8 cellular contexts compared by ENCODE assay signal in genomic region chr5:6765612-6766525, GRCh38. TPM values are rescaled to one million over a fixed set of nuclear protein-coding genes. Genes with fewer than 3 reads are reported as not detected.
A peak's percentile ranks its signal among the peaks of the same experiment; 100 is the strongest.
DNase-seq lines count a peak whose midpoint lies in the region; ATAC-seq and TF ChIP-seq lines count a peak whose summit lies in the region.

No MANE protein-coding gene starts in this region.

- no peak for TF ChIP-seq EP300 in neural cell (conservative IDR thresholded peaks at IDR 0.05; ENCODE audit: poor library complexity, severe bottlenecking)
- TF ChIP-seq EP300 in stomach (IDR thresholded peaks at IDR 0.05): no peak

- 30 to 50% (median 33%) methylated on average over 14 to 22 of the region's 22 CpGs for WGBS in stomach, 5 donors

- H3K27me3 ChIP-seq in OCI-LY1 (ENCODE audit: insufficient read depth, low read length) (no peaks in the 10 kb centered on the region), neural cell (ENCODE audit: insufficient read depth, low read depth, low read length) (no peaks in the 10 kb centered on the region), stomach (no peaks in the 10 kb centered on the region)

- no peak overlapping the region for H3K4me3 Mint-ChIP-seq in activated T-cell treated with anti-CD3 and anti-CD28 coated beads, Interleukin-2, amount 50 U/mL, for 24 hours

- no peaks in the 10 kb centered on the region for H3K9me3 Mint-ChIP-seq in activated T-cell treated with anti-CD3 and anti-CD28 coated beads, Interleukin-2, amount 50 U/mL, for 24 hours

- no peak overlapping the region for H3K4me3 ChIP-seq in OCI-LY1 (ENCODE audit: low read depth, low read length, poor library complexity, severe bottlenecking)
- H3K4me3 ChIP-seq in fibroblast of mammary gland (ENCODE audit: control insufficient read depth, low read depth, low read length): no peak overlapping the region
- no peak overlapping the region for H3K4me3 ChIP-seq in neural cell (ENCODE audit: low read length)
- H3K4me3 ChIP-seq in stomach: peak overlapping the region in 2 of 4 donors; percentile 2 to 22

- H4K20me1 ChIP-seq in OCI-LY1 (ENCODE audit: insufficient read depth, low read length) (no peaks in the 10 kb centered on the region), neural cell (ENCODE audit: insufficient read depth) (no peaks in the 10 kb centered on the region)

- DNase-seq in DMS79 (lab: John Stamatoyannopoulos, UW) (peak; percentile 75), HuH-7 (ENCODE audit: low spot score) (peak; percentile 87), fibroblast of mammary gland (ENCODE audit: low read depth) (peak; percentile 72), stomach (peak; percentile 86)
- DNase-seq in activated T-cell treated with anti-CD3 and anti-CD28 coated beads, Interleukin-2, amount 50 U/mL, for 24 hours: peak; percentile 71

- no peak overlapping the region for H3K27ac Mint-ChIP-seq in activated T-cell treated with anti-CD3 and anti-CD28 coated beads, Interleukin-2, amount 50 U/mL, for 24 hours

- no peaks in the 10 kb centered on the region for H3K79me2 ChIP-seq in OCI-LY1 (ENCODE audit: insufficient read depth, low read length)
- no peaks in the 10 kb centered on the region for H3K79me2 ChIP-seq in neural cell (replicated peaks; ENCODE audit: insufficient read depth, low read length)

- H3K9me3 ChIP-seq in OCI-LY1 (ENCODE audit: low read length) (no peaks in the 10 kb centered on the region), neural cell (ENCODE audit: low read length) (no peaks in the 10 kb centered on the region), stomach (no peaks in the 10 kb centered on the region)

- H3K27ac ChIP-seq in OCI-LY1 (ENCODE audit: low read depth, low read length, poor library complexity, severe bottlenecking) (no peak overlapping the region), neural cell (ENCODE audit: low read length) (no peak overlapping the region), stomach (peak overlapping the region in 3 of 5 donors; percentile 26 to 68 (median 46))

- ATAC-seq in GM21576 (IDR thresholded peaks at IDR 0.05; ENCODE audit: unreplicated experiment): peak; percentile 89

- no peak for TF ChIP-seq POLR2A in stomach (IDR thresholded peaks at IDR 0.05)

- H3K4me1 ChIP-seq in OCI-LY1 (ENCODE audit: insufficient read depth, low read length, severe bottlenecking): no peaks in the 10 kb centered on the region
- H3K4me1 ChIP-seq in stomach: peaks cover 12 to 19% (median 18%) of the 10 kb centered on the region in 4 donors

- no peaks in the 10 kb centered on the region for H3K27me3 Mint-ChIP-seq in activated T-cell treated with anti-CD3 and anti-CD28 coated beads, Interleukin-2, amount 50 U/mL, for 24 hours

- no peaks in the 10 kb centered on the region for H3K36me3 ChIP-seq in OCI-LY1 (ENCODE audit: insufficient read depth, low read length)
- no peaks in the 10 kb centered on the region for H3K36me3 ChIP-seq in neural cell (ENCODE audit: insufficient read depth, low read length)
- H3K36me3 ChIP-seq in stomach: no peaks in the 10 kb centered on the region

- peaks cover 8% of the 10 kb centered on the region for H3K4me1 Mint-ChIP-seq in activated T-cell treated with anti-CD3 and anti-CD28 coated beads, Interleukin-2, amount 50 U/mL, for 24 hours (ENCODE audit: low read depth)

- peak; percentile 77 for TF ChIP-seq CTCF in OCI-LY1 (IDR thresholded peaks at IDR 0.05; ENCODE audit: low read length)
- TF ChIP-seq CTCF in fibroblast of mammary gland (conservative IDR thresholded peaks at IDR 0.05; ENCODE audit: control insufficient read depth, insufficient read depth, low read depth, low read length): peak; percentile 80
- TF ChIP-seq CTCF in neural cell (IDR thresholded peaks at IDR 0.05; ENCODE audit: poor library complexity, severe bottlenecking): peak; percentile 80
- TF ChIP-seq CTCF in stomach (IDR thresholded peaks at IDR 0.05): peak in 5 of 7 experiments; percentile 68 to 78 (median 70)

- H3K4me2 ChIP-seq in OCI-LY1 (ENCODE audit: low read length) (no peak overlapping the region), neural cell (ENCODE audit: low read length) (no peak overlapping the region)

- H3K9ac ChIP-seq in OCI-LY1 (ENCODE audit: low read length) (no peak overlapping the region), neural cell (ENCODE audit: low read length) (no peak overlapping the region)

- H3F3A ChIP-seq in OCI-LY1 (ENCODE audit: insufficient read depth, low read length) (no peaks in the 10 kb centered on the region), neural cell (ENCODE audit: insufficient read depth, low read length, poor library complexity, severe bottlenecking) (no peaks in the 10 kb centered on the region)

- peak; percentile 81 for TF ChIP-seq RAD21 in neural cell (conservative IDR thresholded peaks at IDR 0.05)

- H2AFZ ChIP-seq in OCI-LY1 (ENCODE audit: low read length) (no peak overlapping the region), neural cell (ENCODE audit: low read depth, low read length) (no peak overlapping the region)

- H3K36me3 Mint-ChIP-seq in activated T-cell treated with anti-CD3 and anti-CD28 coated beads, Interleukin-2, amount 50 U/mL, for 24 hours (ENCODE audit: low read depth): no peaks in the 10 kb centered on the region

- intact Hi-C loops in stomach (cut with DNase I; ENCODE audit: low total_unique reads): no loop called here

- H3K9me2 ChIP-seq in OCI-LY1 (ENCODE audit: low read depth, low read length) (no peaks in the 10 kb centered on the region), neural cell (ENCODE audit: insufficient read depth, low read length) (no peaks in the 10 kb centered on the region)

TF ChIP-seq in neural cell, 6 proteins besides CTCF, POLR2A, EP300 and RAD21:
- TF ChIP-seq POLR2AphosphoS5 (IDR thresholded peaks at IDR 0.05) (no peak), SMC3 (conservative IDR thresholded peaks at IDR 0.05; ENCODE audit: poor library complexity) (peak; percentile 77)

RNA-seq across cellular contexts. Expression of gene TENT4A, which starts 52.6 kb away (rescaled TPM):
- polyA plus RNA-seq in neural cell (12.1 and 14.7 TPM in 2 replicates), stomach (1 to 10 TPM; 3.5 to 8.4 (median 4.2) TPM)
- polyA minus RNA-seq in neural cell: 36.0 and 37.4 TPM in 2 replicates
- 10 to 100 TPM; 12.8 to 37.4 (median 27.2) TPM for total RNA-seq in stomach

Comparison
In these comparisons a context has a peak if more than half of its experiments do, and no peak if none do; other contexts are left out.
1. H3K27ac ChIP-seq: peak in stomach (3 of 5); none in OCI-LY1 (single experiment) and neural cell (single experiment).
2. Peak in every context shown above with its lines, with median percentiles within 50 percentile points of each other: DNase-seq and CTCF ChIP-seq.